Comparison of ENCODE assay signal across 7 cellular contexts in the genomic region with DNA sequence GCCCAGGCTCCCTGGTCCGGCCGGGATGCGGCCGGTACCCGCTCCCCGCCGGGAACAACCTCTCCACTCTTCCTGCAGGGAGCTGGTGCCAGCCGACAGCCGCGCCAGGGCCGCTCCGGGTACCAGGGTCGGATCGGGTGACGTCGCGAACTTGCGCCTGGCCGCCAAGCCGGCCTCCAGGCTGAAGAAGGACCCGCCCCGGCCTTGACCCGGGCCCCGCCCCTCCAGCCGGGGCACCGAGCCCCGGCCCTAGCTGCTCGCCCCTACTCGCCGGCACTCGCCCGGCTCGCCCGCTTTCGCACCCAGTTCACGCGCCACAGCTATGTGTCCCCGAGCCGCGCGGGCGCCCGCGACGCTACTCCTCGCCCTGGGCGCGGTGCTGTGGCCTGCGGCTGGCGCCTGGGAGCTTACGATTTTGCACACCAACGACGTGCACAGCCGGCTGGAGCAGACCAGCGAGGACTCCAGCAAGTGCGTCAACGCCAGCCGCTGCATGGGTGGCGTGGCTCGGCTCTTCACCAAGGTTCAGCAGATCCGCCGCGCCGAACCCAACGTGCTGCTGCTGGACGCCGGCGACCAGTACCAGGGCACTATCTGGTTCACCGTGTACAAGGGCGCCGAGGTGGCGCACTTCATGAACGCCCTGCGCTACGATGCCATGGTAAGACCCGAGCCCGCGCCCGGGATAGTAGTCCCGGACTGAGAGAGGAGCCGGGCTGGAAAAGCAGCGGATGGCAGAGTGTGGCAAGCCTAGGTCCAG. TPM values are rescaled to one million over a fixed set of nuclear protein-coding genes. Genes with fewer than 3 reads are reported as not detected.
DNase-seq lines count a peak whose midpoint lies in the region; ATAC-seq and TF ChIP-seq lines count a peak whose summit lies in the region.

TSS of gene NT5E (plus strand) at position 266 of the 760 bp plus-strand sequence. CDS start at position 323, 57 bp downstream.

- peak within 1 kb of the TSS; percentile 90 for H3K9ac ChIP-seq in HCT116 (ENCODE audit: low read length)

- H3K27me3 ChIP-seq in HCT116 (ENCODE audit: insufficient read depth, low read length): no peaks in the 10 kb centered on the region
- H3K27me3 ChIP-seq in upper lobe of left lung: peaks cover 0 to 6% (median 3%) of the 10 kb centered on the region in 4 donors

- H3K9me3 ChIP-seq in HCT116 (ENCODE audit: control insufficient read depth in 1 of 2, insufficient read depth in 1 of 2, low read depth in 1 of 2, low read length in 2 of 2): no peaks in the 10 kb centered on the region
- no peaks in the 10 kb centered on the region for H3K9me3 ChIP-seq in upper lobe of left lung

- peak within 1 kb of the TSS; percentile 96 for H3K4me3 Mint-ChIP-seq in activated T-helper 2 cell treated with anti-CD3 and anti-CD28 coated beads, Interferon-gamma antibody, Interleukin-2, Interleukin-4, amounts not matched to agents 10 μg/mL and 5 μg/mL and 100 μg/mL, durations not matched to agents 14 hours and 24 hours and 36 hours (ENCODE audit: low read depth)
- peak within 1 kb of the TSS; percentile 97 to 100 (median 99) for H3K4me3 Mint-ChIP-seq in naive thymus-derived CD8-positive, alpha-beta T cell

- DNase-seq in HCT116 (ENCODE audit: low read depth, low spot score) (no peak), MV-4-11 (lab: John Stamatoyannopoulos, UW) (peak; percentile 29), fibroblast of peridontal ligament (ENCODE audit: extremely low read depth) (peak; percentile 72), upper lobe of left lung (peak; percentile 80 to 94)
- DNase-seq in activated T-helper 2 cell treated with anti-CD3 and anti-CD28 coated beads, Interferon-gamma antibody, Interleukin-2, Interleukin-4, amounts not matched to agents 10 μg/mL and 5 μg/mL and 100 μg/mL, durations not matched to agents 14 hours and 24 hours and 36 hours (ENCODE audit: low spot score): peak; percentile 47
- DNase-seq in naive thymus-derived CD8-positive, alpha-beta T cell: peak; percentile 23 to 81 (median 57)

- TF ChIP-seq POLR2A in GM18505 (IDR thresholded peaks at IDR 0.05; ENCODE audit: borderline replicate concordance, extremely low read depth, insufficient read depth, insufficient read length): peak; percentile 78
- no peak for TF ChIP-seq POLR2A in HCT116 (IDR thresholded peaks at IDR 0.05; ENCODE audit: borderline replicate concordance, extremely low read depth, insufficient read depth, insufficient read length)
- peak in 1 of 4 donors; percentile 65 for TF ChIP-seq POLR2A in upper lobe of left lung (IDR thresholded peaks at IDR 0.05)

- peaks cover 63% of the 10 kb centered on the region for H3K4me1 Mint-ChIP-seq in activated T-helper 2 cell treated with anti-CD3 and anti-CD28 coated beads, Interferon-gamma antibody, Interleukin-2, Interleukin-4, amounts not matched to agents 10 μg/mL and 5 μg/mL and 100 μg/mL, durations not matched to agents 14 hours and 24 hours and 36 hours (ENCODE audit: low read depth)
- H3K4me1 Mint-ChIP-seq in naive thymus-derived CD8-positive, alpha-beta T cell: peaks cover 37 to 70% (median 62%) of the 10 kb centered on the region in 4 donors

- H3K4me1 ChIP-seq in HCT116 (ENCODE audit: control insufficient read depth in 1 of 2, insufficient read depth in 2 of 2, low read length in 2 of 2) (peaks cover 20 to 56% of the 10 kb centered on the region in 2 experiments; a peak in 3 of 4 replicates), upper lobe of left lung (peaks cover 9 to 36% (median 23%) of the 10 kb centered on the region in 4 donors)

- no TSS peak for BruUV-seq in HCT116 (replicated peaks; lab: Mats Ljungman, UMichigan)

- H3K9me2 ChIP-seq in HCT116 (ENCODE audit: insufficient read depth): no peaks in the 10 kb centered on the region

- POLR2A ChIA-PET in HCT116 (lab: Charles Lee): interaction anchor here (0.6 to 4.9 kb wide), 14 partner anchors 9 to 193 kb away, joined by 3 to 45 read pairs (median 5); partner anchors contain the start of gene SYNCRIP
- POLR2A ChIA-PET in naive thymus-derived CD8-positive, alpha-beta T cell (lab: Charles Lee): interaction anchor here (0.6 to 8.8 kb wide), 18 partner anchors 9 to 228 kb away, joined by 3 to 252 read pairs (median 8); partner anchors contain the start of genes SNX14 and SYNCRIP

- no peaks in the 10 kb centered on the region for H3K9me3 Mint-ChIP-seq in activated T-helper 2 cell treated with anti-CD3 and anti-CD28 coated beads, Interferon-gamma antibody, Interleukin-2, Interleukin-4, amounts not matched to agents 10 μg/mL and 5 μg/mL and 100 μg/mL, durations not matched to agents 14 hours and 24 hours and 36 hours
- H3K9me3 Mint-ChIP-seq in naive thymus-derived CD8-positive, alpha-beta T cell: no peaks in the 10 kb centered on the region

- 0 to 3% methylated on average over 15 to 74 of the region's 82 CpGs for WGBS in upper lobe of left lung, 2 donors

- H2AFZ ChIP-seq in HCT116 (ENCODE audit: low read depth, low read length, poor library complexity, severe bottlenecking): no peak within 1 kb of the TSS

- CTCF ChIA-PET in HCT116 (lab: Charles Lee): interaction anchor here (0.6 to 3.3 kb wide), 4 partner anchors 33 to 95 kb away, joined by 3 to 9 read pairs (median 3); no protein-coding TSS in a partner anchor

- TF ChIP-seq CTCF in HCT116 (IDR thresholded peaks at IDR 0.05 in 2 of 3, conservative IDR thresholded peaks at IDR 0.05 in 1 of 3; ENCODE audit: borderline replicate concordance in 1 of 3, insufficient read depth in 1 of 3, low read depth in 2 of 3, low read length in 2 of 3) (no peak), upper lobe of left lung (IDR thresholded peaks at IDR 0.05) (no peak)

- peaks cover 18% of the 10 kb centered on the region for H3K27me3 Mint-ChIP-seq in activated T-helper 2 cell treated with anti-CD3 and anti-CD28 coated beads, Interferon-gamma antibody, Interleukin-2, Interleukin-4, amounts not matched to agents 10 μg/mL and 5 μg/mL and 100 μg/mL, durations not matched to agents 14 hours and 24 hours and 36 hours (ENCODE audit: low read depth)
- peaks cover 0 to 18% (median 0%) of the 10 kb centered on the region in 5 donors for H3K27me3 Mint-ChIP-seq in naive thymus-derived CD8-positive, alpha-beta T cell

- H3K4me3 ChIP-seq in HCT116 (replicated peaks in 1 of 2; ENCODE audit: low read depth in 1 of 2, low read length in 2 of 2) (peak within 1 kb of the TSS; percentile 86 to 92), upper lobe of left lung (peak within 1 kb of the TSS; percentile 50 to 65 (median 60))

- peak within 1 kb of the TSS; percentile 88 for H3K27ac Mint-ChIP-seq in activated T-helper 2 cell treated with anti-CD3 and anti-CD28 coated beads, Interferon-gamma antibody, Interleukin-2, Interleukin-4, amounts not matched to agents 10 μg/mL and 5 μg/mL and 100 μg/mL, durations not matched to agents 14 hours and 24 hours and 36 hours
- H3K27ac Mint-ChIP-seq in naive thymus-derived CD8-positive, alpha-beta T cell: peak within 1 kb of the TSS; percentile 91 to 99 (median 98)

- TF ChIP-seq RAD21 in HCT116 (IDR thresholded peaks at IDR 0.05; ENCODE audit: low read depth): 0 out of 2 replicates have a peak, but pooled peaks have one; percentile 19

- H4K20me1 ChIP-seq in HCT116 (ENCODE audit: insufficient read depth): no peaks in the 10 kb centered on the region

- H3K4me2 ChIP-seq in HCT116 (ENCODE audit: low read length): peak within 1 kb of the TSS; percentile 82

- RAD21 ChIA-PET in HCT116 (lab: Charles Lee; ENCODE audit: low non-redundant PET in 1 of 2, low total read pairs in 2 of 2, uncharacterized antibody in 2 of 2, unreplicated experiment in 2 of 2): interaction anchor here (0.7 to 1.3 kb wide), 6 partner anchors 15 to 96 kb away, joined by 3 to 7 read pairs (median 4); no protein-coding TSS in a partner anchor

- H3K36me3 Mint-ChIP-seq in activated T-helper 2 cell treated with anti-CD3 and anti-CD28 coated beads, Interferon-gamma antibody, Interleukin-2, Interleukin-4, amounts not matched to agents 10 μg/mL and 5 μg/mL and 100 μg/mL, durations not matched to agents 14 hours and 24 hours and 36 hours (ENCODE audit: low read depth): peaks cover 26% of the 10 kb centered on the region
- H3K36me3 Mint-ChIP-seq in naive thymus-derived CD8-positive, alpha-beta T cell: peaks cover 6 to 14% (median 7%) of the 10 kb centered on the region in 3 donors

- no peak for TF ChIP-seq EP300 in upper lobe of left lung (IDR thresholded peaks at IDR 0.05)

- intact Hi-C loops in HCT116 (cut with micrococcal nuclease): loop anchor here (2.0 kb wide), 1 partner anchor 33 kb away; no protein-coding TSS in a partner anchor
- intact Hi-C loops in activated T-helper 2 cell treated with anti-CD3 and anti-CD28 coated beads, Interferon-gamma antibody, Interleukin-2, Interleukin-4, amounts not matched to agents 10 μg/mL and 5 μg/mL and 100 μg/mL, durations not matched to agents 14 hours and 24 hours and 36 hours (cut with micrococcal nuclease): loop anchor here (1.0 to 5.0 kb wide), 5 partner anchors 14 to 142 kb away; partner anchors contain the start of gene SNX14

- ATAC-seq in GM18505 (IDR thresholded peaks at IDR 0.05; ENCODE audit: unreplicated experiment) (peak; percentile 80), HCT116 (peak; percentile 90), upper lobe of left lung (ENCODE audit: low FRiP score in 2 of 2) (peak; percentile 89 to 95)
- peak; percentile 62 to 64 for ATAC-seq in naive thymus-derived CD8-positive, alpha-beta T cell

- peaks cover 52% of the 10 kb centered on the region for H3K79me2 ChIP-seq in HCT116 (ENCODE audit: insufficient read depth, low read length)

- H3K27ac ChIP-seq in HCT116 (ENCODE audit: low read depth, low read length) (peak within 1 kb of the TSS; percentile 70), upper lobe of left lung (peak within 1 kb of the TSS; percentile 0 to 73 (median 59))

- H3K36me3 ChIP-seq in HCT116 (ENCODE audit: control insufficient read depth in 1 of 2, insufficient read depth in 2 of 2, low read length in 2 of 2) (peaks cover 0 to 16% of the 10 kb centered on the region in 2 experiments; a peak in 2 of 4 replicates), upper lobe of left lung (no peaks in the 10 kb centered on the region)

TF ChIP-seq in HCT116, 20 proteins besides CTCF, POLR2A, EP300 and RAD21 (continues in another document):
- peak; percentile 87 for TF ChIP-seq POLR2AphosphoS5 (IDR thresholded peaks at IDR 0.05; ENCODE audit: low read depth, low read length)
- no peak for TF ChIP-seq EGR1 (IDR thresholded peaks at IDR 0.05; ENCODE audit: low read depth)
- TF ChIP-seq CBX3 (IDR thresholded peaks at IDR 0.05; ENCODE audit: low read depth): peak; percentile 35
- TF ChIP-seq SRF (IDR thresholded peaks at IDR 0.05; ENCODE audit: low read depth): peak; percentile 24; the same call in 1 of the 2 replicates
- peak; percentile 79; the same call in 1 of the 2 replicates for TF ChIP-seq SIN3A (IDR thresholded peaks at IDR 0.05; ENCODE audit: low read depth)

RNA-seq across cellular contexts. Expression of gene NT5E, which starts in this region (rescaled TPM):
- total RNA-seq in HCT116 (2021; ENCODE audit: unreplicated experiment) (68.2 TPM), upper lobe of left lung (10 to 100 TPM in 3 of 6 donors, 1 to 10 TPM in 3; 1.4 to 17.8 (median 9.6) TPM)
- 86.0 and 100 TPM in 2 replicates for polyA plus RNA-seq in HCT116 (2012)
- 15.4 and 16.4 TPM in 2 replicates for total RNA-seq in activated T-helper 2 cell treated with anti-CD3 and anti-CD28 coated beads, Interferon-gamma antibody, Interleukin-2, Interleukin-4, amounts not matched to agents 10 μg/mL and 5 μg/mL and 100 μg/mL, durations not matched to agents 14 hours and 24 hours and 36 hours
- 10 to 100 TPM; 56.5 to 57.3 TPM for total RNA-seq in naive thymus-derived CD8-positive, alpha-beta T cell
- polyA plus RNA-seq in naive thymus-derived CD8-positive, alpha-beta T cell: 100 to 1,000 TPM in 2 of 3 donors, 10 to 100 TPM in 1; 77.7 to 128 (median 103) TPM
